Comparison of ENCODE assay signal across 1 cellular context in genomic region chr16:50610331-50611262, GRCh38.
TF ChIP-seq lines count a peak whose summit lies in the region.

No MANE protein-coding gene starts in this region.

TF ChIP-seq in HepG2, 621 proteins besides CTCF, POLR2A, EP300 and RAD21 (continued from another document):
- TF ChIP-seq ZNF768 (CRISPR knock-in tag; IDR thresholded peaks at IDR 0.05) (peak; percentile 55; the same call in 1 of the 2 replicates), HNRNPL (IDR thresholded peaks at IDR 0.05; ENCODE audit: low read depth, low read length) (0 out of 2 replicates have a peak, but pooled peaks have one; percentile 4), KDM5B (CRISPR knock-in tag; IDR thresholded peaks at IDR 0.05; ENCODE audit: borderline replicate concordance) (peak; percentile 23; the same call in 1 of the 2 replicates), TP53 (CRISPR knock-in tag; conservative IDR thresholded peaks at IDR 0.05) (no peak), ARNT (IDR thresholded peaks at IDR 0.05) (no peak), POLR2G (IDR thresholded peaks at IDR 0.05; ENCODE audit: low read depth, low read length) (peak; percentile 60; the same call in 1 of the 2 replicates), MED1 (CRISPR knock-in tag; IDR thresholded peaks at IDR 0.05) (no peak), ZNF550 (CRISPR knock-in tag; IDR thresholded peaks at IDR 0.05; ENCODE audit: borderline replicate concordance) (no peak), BCL3 (CRISPR knock-in tag; IDR thresholded peaks at IDR 0.05) (no peak), ZBTB33 (CRISPR knock-in tag; IDR thresholded peaks at IDR 0.05) (peak; percentile 80; the same call in 1 of the 2 replicates), RBM22 (optimal IDR thresholded peaks at IDR 0.05; ENCODE audit: low read length) (peak; percentile 79), ZNF644 (CRISPR knock-in tag; IDR thresholded peaks at IDR 0.05; ENCODE audit: low read depth) (no peak), KLF13 (CRISPR knock-in tag; IDR thresholded peaks at IDR 0.05) (0 out of 2 replicates have a peak, but pooled peaks have one; percentile 22), ZBTB1 (CRISPR knock-in tag; IDR thresholded peaks at IDR 0.05; ENCODE audit: borderline replicate concordance) (no peak), ZNF792 (CRISPR knock-in tag; IDR thresholded peaks at IDR 0.05) (no peak), MXI1 (IDR thresholded peaks at IDR 0.05; ENCODE audit: borderline replicate concordance, low read depth, low read length) (no peak), AFF4 (CRISPR knock-in tag; IDR thresholded peaks at IDR 0.05) (no peak)
- TF ChIP-seq, protein P1, sequence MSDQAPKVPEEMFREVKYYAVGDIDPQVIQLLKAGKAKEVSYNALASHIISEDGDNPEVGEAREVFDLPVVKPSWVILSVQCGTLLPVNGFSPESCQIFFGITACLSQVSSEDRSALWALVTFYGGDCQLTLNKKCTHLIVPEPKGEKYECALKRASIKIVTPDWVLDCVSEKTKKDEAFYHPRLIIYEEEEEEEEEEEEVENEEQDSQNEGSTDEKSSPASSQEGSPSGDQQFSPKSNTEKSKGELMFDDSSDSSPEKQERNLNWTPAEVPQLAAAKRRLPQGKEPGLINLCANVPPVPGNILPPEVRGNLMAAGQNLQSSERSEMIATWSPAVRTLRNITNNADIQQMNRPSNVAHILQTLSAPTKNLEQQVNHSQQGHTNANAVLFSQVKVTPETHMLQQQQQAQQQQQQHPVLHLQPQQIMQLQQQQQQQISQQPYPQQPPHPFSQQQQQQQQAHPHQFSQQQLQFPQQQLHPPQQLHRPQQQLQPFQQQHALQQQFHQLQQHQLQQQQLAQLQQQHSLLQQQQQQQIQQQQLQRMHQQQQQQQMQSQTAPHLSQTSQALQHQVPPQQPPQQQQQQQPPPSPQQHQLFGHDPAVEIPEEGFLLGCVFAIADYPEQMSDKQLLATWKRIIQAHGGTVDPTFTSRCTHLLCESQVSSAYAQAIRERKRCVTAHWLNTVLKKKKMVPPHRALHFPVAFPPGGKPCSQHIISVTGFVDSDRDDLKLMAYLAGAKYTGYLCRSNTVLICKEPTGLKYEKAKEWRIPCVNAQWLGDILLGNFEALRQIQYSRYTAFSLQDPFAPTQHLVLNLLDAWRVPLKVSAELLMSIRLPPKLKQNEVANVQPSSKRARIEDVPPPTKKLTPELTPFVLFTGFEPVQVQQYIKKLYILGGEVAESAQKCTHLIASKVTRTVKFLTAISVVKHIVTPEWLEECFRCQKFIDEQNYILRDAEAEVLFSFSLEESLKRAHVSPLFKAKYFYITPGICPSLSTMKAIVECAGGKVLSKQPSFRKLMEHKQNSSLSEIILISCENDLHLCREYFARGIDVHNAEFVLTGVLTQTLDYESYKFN (CRISPR knock-in tag; conservative IDR thresholded peaks at IDR 0.05), result no peak
